18 cellular contexts compared by ENCODE assay signal in genomic region chr20:49742948-49743347, GRCh38.
"Had no signal": no experiment of that assay in that cellular context is flagged by ENCODE, and none has a peak within 500 bp of the region (broad histone marks: within the 10 kb centered on the region; RNA-seq: fewer than 3 reads in every experiment).

No MANE protein-coding gene starts in this region.

- H3K36me3 ChIP-seq: ascending aorta, esophagus muscularis mucosa, left lung, ovary, tibial nerve, uterus had no signal

- H3K36me3 Mint-ChIP-seq: activated naive CD4-positive, alpha-beta T cell treated with anti-CD3 and anti-CD28 coated beads, Interleukin-2, amount 50 U/mL, for 24 hours; naive B cell had no signal

- H3K9me3 Mint-ChIP-seq: activated CD4-positive, alpha-beta T cell treated with anti-CD3 and anti-CD28 coated beads, Interleukin-2, amount 10 ng/mL, durations not matched to agents 24 days and 14 days; activated CD8-positive, alpha-beta T cell treated with anti-CD3 and anti-CD28 coated beads for 36 hours; activated naive CD4-positive, alpha-beta T cell treated with anti-CD3 and anti-CD28 coated beads, Interleukin-2, amount 50 U/mL, for 24 hours had no signal

- H3K4me1 ChIP-seq: uterus had no signal

- H3K27ac Mint-ChIP-seq: activated CD4-positive, alpha-beta T cell treated with anti-CD3 and anti-CD28 coated beads, Interleukin-2, amount 10 ng/mL, durations not matched to agents 24 days and 14 days; activated CD8-positive, alpha-beta T cell treated with anti-CD3 and anti-CD28 coated beads for 36 hours; activated naive CD4-positive, alpha-beta T cell treated with anti-CD3 and anti-CD28 coated beads, Interleukin-2, amount 50 U/mL, for 24 hours had no signal

- H3K4me3 Mint-ChIP-seq: activated CD4-positive, alpha-beta T cell treated with anti-CD3 and anti-CD28 coated beads, Interleukin-2, amount 10 ng/mL, durations not matched to agents 24 days and 14 days; activated CD8-positive, alpha-beta T cell treated with anti-CD3 and anti-CD28 coated beads for 36 hours; activated naive CD4-positive, alpha-beta T cell treated with anti-CD3 and anti-CD28 coated beads, Interleukin-2, amount 50 U/mL, for 24 hours; naive B cell had no signal

- H3K4me1 Mint-ChIP-seq: activated CD4-positive, alpha-beta T cell treated with anti-CD3 and anti-CD28 coated beads, Interleukin-2, amount 10 ng/mL, durations not matched to agents 24 days and 14 days; activated naive CD4-positive, alpha-beta T cell treated with anti-CD3 and anti-CD28 coated beads, Interleukin-2, amount 50 U/mL, for 24 hours; naive B cell had no signal

- DNase-seq: activated CD4-positive, alpha-beta T cell treated with anti-CD3 and anti-CD28 coated beads, Interleukin-2, amount 10 ng/mL, durations not matched to agents 24 days and 14 days; activated CD8-positive, alpha-beta memory T cell treated with anti-CD3 and anti-CD28 coated beads, Interleukin-2, amount 50 U/mL, for 4 hours; activated CD8-positive, alpha-beta T cell treated with anti-CD3 and anti-CD28 coated beads for 36 hours; activated effector memory CD4-positive, alpha-beta T cell treated with anti-CD3 and anti-CD28 coated beads, Interleukin-2, amount 50 U/mL, for 16 hours; activated T-cell treated with anti-CD3 and anti-CD28 coated beads, Interleukin-2, amount 50 U/mL, for 48 hours; kidney; left lung; naive B cell; ovary; stimulated activated CD8-positive, alpha-beta memory T cell treated with anti-CD3 and anti-CD28 coated beads, Interleukin-4, amount 100 ng/mL, for 48 hours; stimulated activated naive CD4-positive, alpha-beta T cell; T1000; uterus had no signal

- H3K9me3 ChIP-seq: ascending aorta, esophagus muscularis mucosa, left lung, ovary, tibial nerve, uterus had no signal

- H3K4me3 ChIP-seq: ascending aorta, coronary artery, esophagus muscularis mucosa, left lung, ovary, tibial nerve, uterus had no signal

- H3K27ac ChIP-seq: ascending aorta, coronary artery, esophagus muscularis mucosa, left lung, ovary, tibial nerve, uterus had no signal

- H3K27me3 ChIP-seq: ascending aorta, esophagus muscularis mucosa, left lung, ovary, tibial nerve, uterus had no signal

- H3K27me3 Mint-ChIP-seq: activated naive CD4-positive, alpha-beta T cell treated with anti-CD3 and anti-CD28 coated beads, Interleukin-2, amount 50 U/mL, for 24 hours had no signal
